ENCODE assay signal across 15 cellular contexts in genomic region chr7:57404343-57404966, GRCh38. TPM values are rescaled to one million over a fixed set of nuclear protein-coding genes. Genes with fewer than 3 reads are reported as not detected.
DNase-seq lines count a peak whose midpoint lies in the region; ATAC-seq and TF ChIP-seq lines count a peak whose summit lies in the region.
"Had no signal": no experiment of that assay in that cellular context is flagged by ENCODE, and none has a peak within 500 bp of the region (broad histone marks: within the 10 kb centered on the region; RNA-seq: fewer than 3 reads in every experiment).

No MANE protein-coding gene starts in this region.

- TF ChIP-seq POLR2A in transverse colon (IDR thresholded peaks at IDR 0.05), result no peak

- TF ChIP-seq EP300 in transverse colon (IDR thresholded peaks at IDR 0.05; ENCODE audit: low read depth), result no peak

- H3K27me3 ChIP-seq in right atrium auricular region (no peaks in the 10 kb centered on the region), transverse colon (no peaks in the 10 kb centered on the region)
- H3K27me3 ChIP-seq: SJSA1 had no signal

- WGBS in transverse colon (ENCODE audit: low coverage in 1 of 2), 2 donors, result 77 to 83% methylated on average over 6 to 38 of the region's 38 CpGs

- H3K4me3 ChIP-seq in right atrium auricular region (peak overlapping the region; percentile 21 to 43), transverse colon (no peak overlapping the region), coronary artery (no peak overlapping the region)
- H3K4me3 ChIP-seq: SJSA1 had no signal

- in situ Hi-C loops in transverse colon (cut with MboI; ENCODE audit: low pct_ligation_motif_present in 1 of 4, low pct_unique_long_range_greater_than_20kb in 1 of 4, low sequenced_read_pairs in 3 of 4), result loop anchor here in 1 of 4 donors (25.0 kb wide), 1 partner anchor 92 kb away; no protein-coding TSS in a partner anchor

- H3K27ac ChIP-seq in right atrium auricular region (peak overlapping the region in 1 of 2 donors; percentile 62), transverse colon (no peak overlapping the region), coronary artery (no peak overlapping the region)
- H3K27ac ChIP-seq: SJSA1 had no signal

- H3K36me3 ChIP-seq in right atrium auricular region, result no peaks in the 10 kb centered on the region
- H3K36me3 ChIP-seq in transverse colon, result no peaks in the 10 kb centered on the region
- H3K36me3 ChIP-seq: SJSA1 had no signal

- H3K4me1 ChIP-seq in right atrium auricular region (no peaks in the 10 kb centered on the region), transverse colon (no peaks in the 10 kb centered on the region)
- H3K4me1 ChIP-seq: SJSA1 had no signal

- intact Hi-C loops in posterior cingulate gyrus (cut with DNase I), result no loop called here
- intact Hi-C loops in transverse colon (cut with DNase I; ENCODE audit: low total_unique reads), result no loop called here

- H3K9me3 ChIP-seq in right atrium auricular region (no peaks in the 10 kb centered on the region), transverse colon (peaks cover 4 to 6% of the 10 kb centered on the region in 2 donors)
- H3K9me3 ChIP-seq: SJSA1 had no signal

- DNase-seq in ELF-1 (ENCODE audit: low read depth, low spot score), result peak; percentile 1
- DNase-seq in SHP77 treated with DMSO at 0.1 percent for 48 hours (lab: John Stamatoyannopoulos, UW), result peak; percentile 92
- peak; percentile 44 for DNase-seq in right atrium auricular region (ENCODE audit: low spot score)
- peak in 6 of 10 donors; percentile 14 to 90 (median 78) for DNase-seq in posterior cingulate gyrus
- DNase-seq in transverse colon, result no peak
- no peak for DNase-seq in coronary artery (ENCODE audit: low spot score)
- DNase-seq in DMS 273 (lab: John Stamatoyannopoulos, UW; ENCODE audit: unreplicated experiment), result no peak
- DNase-seq: activated B cell treated with CpG ODN at 0.5 μM for 24 hours, activated T-cell treated with anti-CD3 and anti-CD28 coated beads for 4 hours, AML-193, foreskin melanocyte, NCI-H69 had no signal

- TF ChIP-seq CTCF in right atrium auricular region (IDR thresholded peaks at IDR 0.05) (no peak), transverse colon (IDR thresholded peaks at IDR 0.05) (no peak), coronary artery (IDR thresholded peaks at IDR 0.05) (no peak)

- no peak for ATAC-seq in HG02884 (IDR thresholded peaks at IDR 0.05; ENCODE audit: unreplicated experiment)

RNA-seq across cellular contexts. Expression of gene ZNF716, which starts 45.5 kb away (rescaled TPM):
- total RNA-seq in right atrium auricular region (not detected), transverse colon (not detected)
- total RNA-seq: activated B cell treated with CpG ODN at 0.5 μM for 24 hours, kidney epithelial cell, SJSA1 had no signal

Comparison
In these comparisons a context has a peak if more than half of its experiments do, and no peak if none do; other contexts are left out.
1. DNase-seq: peak in ELF-1 (single experiment), SHP77 treated with DMSO at 0.1 percent for 48 hours (single experiment), right atrium auricular region (single experiment) and posterior cingulate gyrus (6 of 10); none in transverse colon (single experiment), coronary artery (single experiment) and DMS 273 (single experiment).
2. H3K4me3 ChIP-seq: peak in right atrium auricular region (2 of 2); none in transverse colon (0 of 4) and coronary artery (single experiment).